Comparison of ENCODE assay signal across 20 cellular contexts in genomic region chr12:45532113-45532512, GRCh38.
"Had no signal": no experiment of that assay in that cellular context is flagged by ENCODE, and none has a peak within 500 bp of the region (broad histone marks: within the 10 kb centered on the region; RNA-seq: fewer than 3 reads in every experiment).

No MANE protein-coding gene starts in this region.

- H3K4me3 Mint-ChIP-seq: activated T-helper 1 cell treated with anti-CD3 and anti-CD28 coated beads, Interleukin-12 subunit alpha, Interleukin-12 subunit beta, Interleukin-2, Interleukin-4 antibody, amounts not matched to agents 30 ng/mL and 10 ng/mL and 1 ng/mL, durations not matched to agents 14 hours and 24 hours and 36 hours; dendritic cell treated with granulocyte-macrophage colony-stimulating factor and Interleukin-4, amounts not matched to agents 40 ng/mL and 50 ng/mL, for 4 days; effector memory CD8-positive, alpha-beta T cell; T-cell had no signal

- H3K36me3 Mint-ChIP-seq: activated naive CD4-positive, alpha-beta T cell treated with anti-CD3 and anti-CD28 coated beads, Interleukin-2, amount 50 U/mL, for 72 hours; T-cell had no signal

- H3K9me3 Mint-ChIP-seq: effector memory CD8-positive, alpha-beta T cell had no signal

- H3K4me3 ChIP-seq: adrenal gland, lower lobe of right lung, prostate gland, right atrium auricular region, transverse colon, uterus had no signal

- H3K27me3 Mint-ChIP-seq: dendritic cell treated with granulocyte-macrophage colony-stimulating factor and Interleukin-4, amounts not matched to agents 40 ng/mL and 50 ng/mL, for 4 days had no signal

- H3K36me3 ChIP-seq: adrenal gland, lower lobe of right lung, prostate gland, right atrium auricular region, transverse colon, uterus, WERI-Rb-1 had no signal

- H3K4me1 Mint-ChIP-seq: T-cell had no signal

- H3K27ac ChIP-seq: adrenal gland, lower lobe of right lung, prostate gland, right atrium auricular region, transverse colon, uterus, WERI-Rb-1 had no signal

- H3K27me3 ChIP-seq: adrenal gland, right atrium auricular region, transverse colon, uterus had no signal

- H3K4me1 ChIP-seq: adrenal gland, lower lobe of right lung, prostate gland, right atrium auricular region, transverse colon, uterus had no signal

- H3K27ac Mint-ChIP-seq: activated naive CD4-positive, alpha-beta T cell treated with anti-CD3 and anti-CD28 coated beads, Interleukin-2, amount 50 U/mL, for 72 hours; activated T-helper 1 cell treated with anti-CD3 and anti-CD28 coated beads, Interleukin-12 subunit alpha, Interleukin-12 subunit beta, Interleukin-2, Interleukin-4 antibody, amounts not matched to agents 30 ng/mL and 10 ng/mL and 1 ng/mL, durations not matched to agents 14 hours and 24 hours and 36 hours; dendritic cell treated with granulocyte-macrophage colony-stimulating factor and Interleukin-4, amounts not matched to agents 40 ng/mL and 50 ng/mL, for 4 days; effector memory CD8-positive, alpha-beta T cell; T-cell had no signal

- H3K9me3 ChIP-seq: adrenal gland, prostate gland had no signal

- DNase-seq: activated CD4-positive, alpha-beta T cell treated with anti-CD3 and anti-CD28 coated beads, Interleukin-2, amount 50 U/mL, for 4 hours; activated gamma-delta T cell treated with Interleukin-2 at 50 U/mL for 16 hours; activated T-cell treated with anti-CD3 and anti-CD28 coated beads for 4 hours; adrenal gland; cerebellar nuclear complex; effector memory CD8-positive, alpha-beta T cell; hippocampal formation; left cardiac atrium; lower lobe of right lung; stimulated activated naive CD8-positive, alpha-beta T cell treated with anti-CD3 and anti-CD28 coated beads, Interleukin-15, Interleukin-2, amounts not matched to agents 100 U/mL and 50 U/mL, for 24 hours; substantia nigra; T-cell; transverse colon; uterus; WERI-Rb-1 had no signal
